In the genomic region with DNA sequence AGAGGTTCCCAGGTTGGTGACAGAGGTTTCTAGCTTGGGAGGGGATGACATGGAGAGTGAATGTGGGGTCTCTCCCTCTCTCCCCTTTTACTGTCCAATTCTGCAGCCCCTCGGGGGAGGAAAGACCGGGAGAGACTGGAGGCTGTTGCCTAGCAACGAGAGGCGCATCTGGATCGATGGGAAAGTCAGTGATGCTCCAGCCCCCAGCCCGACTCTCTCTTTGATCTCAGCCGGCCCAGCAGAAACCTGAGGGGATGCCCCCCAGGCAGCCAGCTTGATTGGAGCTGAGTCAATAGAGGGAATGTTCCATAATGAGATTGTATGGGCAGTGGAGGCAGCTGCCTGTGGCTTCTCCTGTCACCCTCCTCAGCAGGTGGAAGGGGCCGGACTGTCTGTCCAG, we compare ENCODE assay signal across 14 cellular contexts. TPM values are rescaled to one million over a fixed set of nuclear protein-coding genes. Genes with fewer than 3 reads are reported as not detected.
DNase-seq lines count a peak whose midpoint lies in the region; ATAC-seq, FAIRE-seq and TF ChIP-seq lines count a peak whose summit lies in the region.
"Had no signal": no experiment of that assay in that cellular context is flagged by ENCODE, and none has a peak within 500 bp of the region (broad histone marks: within the 10 kb centered on the region; RNA-seq: fewer than 3 reads in every experiment).

No MANE protein-coding gene starts in this region.

- H3K9ac ChIP-seq in K562 (ENCODE audit: insufficient read depth in 1 of 2, low read depth in 2 of 2, low read length in 2 of 2), result no peak overlapping the region

- no peak overlapping the region for H3K4me3 Mint-ChIP-seq in GM23338
- H3K4me3 Mint-ChIP-seq: CD8-positive, alpha-beta memory T cell; T-helper 1 cell treated with Interleukin-12 subunit alpha and Interleukin-12 subunit beta and Interleukin-4 antibody, amounts not matched to agents 30 μg/mL and 1 μg/mL, for 36 hours had no signal

- H4K20me1 ChIP-seq in GM23338 (replicated peaks; ENCODE audit: insufficient read depth), result no peaks in the 10 kb centered on the region
- H4K20me1 ChIP-seq in K562 (replicated peaks; ENCODE audit: control insufficient read depth, insufficient read depth, low read length), result peaks cover 10% of the 10 kb centered on the region; the same call in 1 of the 2 replicates

- intact Hi-C loops in K562 (cut with micrococcal nuclease) (no loop called here), vagina (cut with DNase I) (no loop called here)

- no peaks in the 10 kb centered on the region for H3K36me3 ChIP-seq in GM23338 (ENCODE audit: insufficient read depth)
- H3K36me3 ChIP-seq in K562 (ENCODE audit: control insufficient read depth, insufficient read depth, low read length), result no peaks in the 10 kb centered on the region
- no peaks in the 10 kb centered on the region for H3K36me3 ChIP-seq in vagina

- no peaks in the 10 kb centered on the region for H3K36me3 Mint-ChIP-seq in GM23338 (ENCODE audit: low read depth)

- DNase-seq in GM23338 (ENCODE audit: low spot score) (no peak), NCI-H1417 treated with DMSO at 0.1 percent for 48 hours (lab: John Stamatoyannopoulos, UW) (peak; percentile 16), K562 (ENCODE audit: extremely low read depth in 1 of 4, low spot score in 3 of 4) (no peak), myocyte (ENCODE audit: low read depth) (peak; percentile 31), cortex of kidney (lab: John Stamatoyannopoulos, UW) (no peak), vagina (ENCODE audit: extremely low spot score in 2 of 2) (no peak)
- DNase-seq in activated CD4-positive, alpha-beta T cell treated with anti-CD3 and anti-CD28 coated beads, Interleukin-2, amount 50 U/mL, for 48 hours, result no peak
- DNase-seq: CD8-positive, alpha-beta memory T cell; NCI-H187; NCI-H2171; NCI-H526 had no signal

- H3K27ac Mint-ChIP-seq in GM23338, result no peak overlapping the region
- H3K27ac Mint-ChIP-seq: CD8-positive, alpha-beta memory T cell; T-helper 1 cell treated with Interleukin-12 subunit alpha and Interleukin-12 subunit beta and Interleukin-4 antibody, amounts not matched to agents 30 μg/mL and 1 μg/mL, for 36 hours had no signal

- no peaks in the 10 kb centered on the region for H3K9me3 Mint-ChIP-seq in GM23338
- H3K9me3 Mint-ChIP-seq: CD8-positive, alpha-beta memory T cell; T-helper 1 cell treated with Interleukin-12 subunit alpha and Interleukin-12 subunit beta and Interleukin-4 antibody, amounts not matched to agents 30 μg/mL and 1 μg/mL, for 36 hours had no signal

- BruUV-seq in K562 (replicated peaks; lab: Mats Ljungman, UMichigan), result no TSS peak

- H3K4me1 Mint-ChIP-seq in GM23338, result peaks cover 40% of the 10 kb centered on the region
- H3K4me1 Mint-ChIP-seq: CD8-positive, alpha-beta memory T cell had no signal

- no peaks in the 10 kb centered on the region for H3K27me3 ChIP-seq in GM23338 (ENCODE audit: insufficient read depth)
- peaks cover 12 to 72% of the 10 kb centered on the region in 2 experiments; a peak in 4 of 5 replicates for H3K27me3 ChIP-seq in K562 (ENCODE audit: control insufficient read depth in 2 of 2, insufficient read depth in 2 of 2, low read length in 2 of 2)
- H3K27me3 ChIP-seq in vagina, result no peaks in the 10 kb centered on the region

- H3K4me2 ChIP-seq in GM23338 (no peak overlapping the region), K562 (ENCODE audit: insufficient read depth, low read length) (no peak overlapping the region)

- 0 out of 2 replicates have a peak overlapping the region, but pooled peaks have one; percentile 23 for H2AFZ ChIP-seq in GM23338
- H2AFZ ChIP-seq in K562 (ENCODE audit: low read depth, low read length), result no peak overlapping the region

- TF ChIP-seq CTCF in GM23338 (conservative IDR thresholded peaks at IDR 0.05; ENCODE audit: low read depth in 2 of 2) (no peak), K562 (IDR thresholded peaks at IDR 0.05 in 2 of 3, conservative IDR thresholded peaks at IDR 0.05 in 1 of 3; ENCODE audit: insufficient read depth in 2 of 3, low read depth in 1 of 3, low read length in 3 of 3) (no peak), vagina (IDR thresholded peaks at IDR 0.05) (no peak)

- H3K27ac ChIP-seq in GM23338 (ENCODE audit: low read depth) (no peak overlapping the region), K562 (ENCODE audit: extremely low read depth, low read depth, low read length) (no peak overlapping the region), vagina (no peak overlapping the region)

- TF ChIP-seq RAD21 in K562 (CRISPR knock-in tag; conservative IDR thresholded peaks at IDR 0.05 in 1 of 2, IDR thresholded peaks at IDR 0.05 in 1 of 2), result no peak

- WGBS in K562 (ENCODE audit: insufficient coverage, low coverage, missing lambda C conversion rate), result 0% methylated on average over 8 of the region's 8 CpGs

- no peak for FAIRE-seq in K562 (lab: Jason Lieb, UNC)
- FAIRE-seq: H54 had no signal

- CTCF ChIA-PET in K562 (lab: Yijun Ruan, JAX; ENCODE audit: low intra/inter-chr PET ratio), result no interaction called here

- in situ Hi-C loops in K562 (cut with MboI), result no loop called here

- peaks cover 39% of the 10 kb centered on the region for H3K4me1 ChIP-seq in GM23338 (ENCODE audit: insufficient read depth)
- peaks cover 0 to 4% of the 10 kb centered on the region in 2 experiments; a peak in 1 of 5 replicates for H3K4me1 ChIP-seq in K562 (replicated peaks in 1 of 2; ENCODE audit: control insufficient read depth in 2 of 2, insufficient read depth in 2 of 2, low read length in 2 of 2)
- H3K4me1 ChIP-seq in vagina, result no peaks in the 10 kb centered on the region

- no peak for ATAC-seq in GM23338
- no peak for ATAC-seq in K562
- ATAC-seq in HG03039 (IDR thresholded peaks at IDR 0.05; ENCODE audit: unreplicated experiment), result no peak

- H3K4me3 ChIP-seq in GM23338 (no peak overlapping the region), K562 (no peak overlapping the region), vagina (no peak overlapping the region)

- TF ChIP-seq EP300 in K562 (IDR thresholded peaks at IDR 0.05; ENCODE audit: low read length), result no peak

- H3K27me3 Mint-ChIP-seq in GM23338 (ENCODE audit: insufficient read depth, low read depth, poor library complexity), result peaks cover 15% of the 10 kb centered on the region

- H3K79me2 ChIP-seq in GM23338 (replicated peaks; ENCODE audit: insufficient read depth) (no peaks in the 10 kb centered on the region), K562 (ENCODE audit: control insufficient read depth, insufficient read depth, low read length) (no peaks in the 10 kb centered on the region)

- no peaks in the 10 kb centered on the region for H3K9me2 ChIP-seq in GM23338 (ENCODE audit: insufficient read depth)

- no peaks in the 10 kb centered on the region for H3K9me1 ChIP-seq in K562 (ENCODE audit: control insufficient read depth, insufficient read depth, low read length)

- POLR2A ChIA-PET in K562 (lab: Yijun Ruan, JAX), result interaction anchor here (0.7 to 1.0 kb wide), 2 partner anchors 8 to 98 kb away, joined by 3 read pairs; no protein-coding TSS in a partner anchor

- H3F3A ChIP-seq in GM23338 (replicated peaks; ENCODE audit: low read depth), result peaks cover 13% of the 10 kb centered on the region; the same call in 1 of the 2 replicates

- TF ChIP-seq POLR2A in K562 (conservative IDR thresholded peaks at IDR 0.05), result no peak
- TF ChIP-seq POLR2A in vagina (IDR thresholded peaks at IDR 0.05), result no peak

- H3K9me3 ChIP-seq in K562 (replicated peaks; ENCODE audit: control insufficient read depth, insufficient read depth, low read depth, low read length) (no peaks in the 10 kb centered on the region), vagina (no peaks in the 10 kb centered on the region)

TF ChIP-seq in GM23338, 12 proteins besides CTCF, POLR2A, EP300 and RAD21 (continues in another document):
- no peak for TF ChIP-seq NANOG (IDR thresholded peaks at IDR 0.05; ENCODE audit: borderline replicate concordance)
- TF ChIP-seq EZH2 (IDR thresholded peaks at IDR 0.05; ENCODE audit: low read depth, unreplicated experiment), result no peak
- no peak for TF ChIP-seq ZNF114 (CRISPR knock-in tag; IDR thresholded peaks at IDR 0.05)
- no peak for TF ChIP-seq POLR2AphosphoS5 (IDR thresholded peaks at IDR 0.05; ENCODE audit: low read depth)
- TF ChIP-seq STAT1 (IDR thresholded peaks at IDR 0.05; ENCODE audit: unreplicated experiment), result no peak
- no peak for TF ChIP-seq EZH2phosphoT487 (IDR thresholded peaks at IDR 0.05; ENCODE audit: unreplicated experiment)
- no peak for TF ChIP-seq CREB1 (CRISPR knock-in tag; IDR thresholded peaks at IDR 0.05; ENCODE audit: low read depth)

TF ChIP-seq in K562, 482 proteins besides CTCF, POLR2A, EP300 and RAD21 (continues in another document):
- TF ChIP-seq CREB5 (CRISPR knock-in tag; IDR thresholded peaks at IDR 0.05), result no peak

RNA-seq across cellular contexts. Expression of gene SRRM3, which starts 15.0 kb away (rescaled TPM):
- 9.2 and 13.8 TPM in 2 replicates for total RNA-seq in GM23338 (2014; rRNA removed; shearing (Covaris generic))
- 8.2 and 8.6 TPM in 2 replicates for polyA plus RNA-seq in GM23338 (2016; fragmentation: Nextera tagmentation; extraction: Ambion mirVana)
- total RNA-seq in K562 (2011; cell fraction: chromatin; rRNA removed; ENCODE audit: low replicate concordance), result 0.32 and 1.6 TPM in 2 replicates
- 0.39 and 2.3 TPM in 2 replicates for total RNA-seq in K562 (2011; cell fraction: nucleolus; rRNA removed)
- total RNA-seq in K562 (2011; cell fraction: nucleoplasm; rRNA removed), result 0.84 and 0.88 TPM in 2 replicates
- total RNA-seq in K562 (2014; rRNA removed), result 0.45 and 0.59 TPM in 2 replicates
- total RNA-seq in K562 (2014; rRNA removed; fragmentation: Illumina TruSeq; extraction: Trizol), result 0.16 and 0.18 TPM in 2 replicates
- total RNA-seq in K562 (2015; rRNA removed; fragmentation: Illumina TruSeq; extraction: Trizol), result 0.08 TPM in 1 of 2 replicates, not detected in the other
- 0.47 and 0.91 TPM in 2 replicates for total RNA-seq in K562 (2021)
- polyA plus RNA-seq in K562 (2011; rRNA removed), result 0.55 and 0.74 TPM in 2 replicates
- polyA plus RNA-seq in K562 (2011; cell fraction: cytosol; rRNA removed), result 1.0 and 2.3 TPM in 2 replicates
- 0.60 and 0.94 TPM in 2 replicates for polyA plus RNA-seq in K562 (2011; cell fraction: nucleus; rRNA removed)
- polyA plus RNA-seq in K562 (2012), result 0.42 and 0.48 TPM in 2 replicates
- polyA plus RNA-seq in K562 (2014; fragmentation: Illumina TruSeq; extraction: Trizol), result 0.30 and 0.37 TPM in 2 replicates
- under 1 TPM in 1 of 2 experiments, not detected in 1; 0.04 TPM for polyA plus RNA-seq in K562 (2014; fragmentation: Nextera tagmentation; extraction: Ambion mirVana)
- polyA plus RNA-seq in K562 (2014; rRNA removed), result 0.43 and 0.46 TPM in 2 replicates
- polyA minus RNA-seq in K562 (2011; rRNA and poly(A)+ RNA removed), result 0.30 and 0.70 TPM in 2 replicates
- 0.48 and 1.0 TPM in 2 replicates for polyA minus RNA-seq in K562 (2011; cell fraction: cytosol; rRNA and poly(A)+ RNA removed)
- polyA minus RNA-seq in K562 (2011; cell fraction: nucleus; rRNA and poly(A)+ RNA removed), result 0.44 and 0.54 TPM in 2 replicates
- total RNA-seq in myocyte, result 2.8 TPM in 2 replicates
- polyA plus RNA-seq in myocyte (2012), result 6.6 TPM
- 9.8 TPM for total RNA-seq in vagina
- total RNA-seq: CD8-positive, alpha-beta memory T cell had no signal
- polyA plus RNA-seq: CD8-positive, alpha-beta memory T cell had no signal

Comparison
In these comparisons a context has a peak if more than half of its experiments do, and no peak if none do; other contexts are left out.
1. DNase-seq: peak in NCI-H1417 treated with DMSO at 0.1 percent for 48 hours (single experiment) and myocyte (single experiment); none in GM23338 (single experiment), K562 (0 of 4), cortex of kidney (single experiment), activated CD4-positive, alpha-beta T cell treated with anti-CD3 and anti-CD28 coated beads, Interleukin-2, amount 50 U/mL, for 48 hours (0 of 2) and vagina (0 of 2).